ENCODE assay signal across 16 cellular contexts in the genomic region with DNA sequence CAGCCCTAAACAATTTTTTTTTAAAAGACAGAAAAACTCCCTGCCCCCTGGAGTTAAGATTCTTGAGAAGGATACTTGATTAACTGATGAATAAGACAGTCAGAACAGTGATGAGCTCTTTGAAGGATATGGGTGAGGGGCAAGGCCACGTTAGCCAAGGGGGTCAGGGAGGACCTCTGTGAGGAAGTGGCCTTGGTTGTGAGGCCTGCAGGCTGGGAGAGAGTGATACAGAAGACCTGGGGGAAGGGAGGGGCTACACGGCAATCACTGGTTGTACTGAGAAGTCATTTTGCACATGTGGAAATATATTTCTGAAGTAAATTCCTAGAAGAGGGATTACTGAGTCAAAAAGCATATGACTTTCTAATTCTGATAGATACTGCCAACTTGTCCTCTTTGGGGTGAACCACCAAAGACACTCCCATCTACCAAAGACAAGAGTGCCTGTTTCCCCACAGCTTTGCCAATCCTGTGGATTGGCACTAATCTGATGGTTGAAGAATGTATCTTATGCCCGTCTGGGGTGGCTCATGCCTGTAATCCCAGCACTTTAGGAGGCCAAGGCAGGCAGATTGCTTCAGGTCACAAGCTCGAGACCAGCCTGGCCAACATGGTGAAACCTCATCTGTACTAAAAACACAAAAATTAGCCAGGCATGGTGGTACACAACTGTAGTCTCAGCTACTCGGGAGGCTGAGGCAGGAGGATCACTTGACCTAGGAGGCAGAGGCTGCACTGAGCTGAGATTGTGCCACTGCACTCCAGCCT.
"Had no signal": no experiment of that assay in that cellular context is flagged by ENCODE, and none has a peak within 500 bp of the region (broad histone marks: within the 10 kb centered on the region; RNA-seq: fewer than 3 reads in every experiment).

No MANE protein-coding gene starts in this region.

- H3K36me3 ChIP-seq: tibial artery had no signal

- H3K4me1 ChIP-seq: tibial artery had no signal

- FAIRE-seq: endometrium had no signal

- H3K9me3 ChIP-seq: mucosa of descending colon, tibial artery had no signal

- H3K27ac ChIP-seq: tibial artery had no signal

- H3K4me3 ChIP-seq: mucosa of descending colon, tibial artery had no signal

- DNase-seq: activated B cell treated with CpG ODN at 0.5 μM for 24 hours; activated CD4-positive, alpha-beta T cell treated with anti-CD3 and anti-CD28 coated beads, Interleukin-2, amount 50 U/mL, for 1 hour; activated gamma-delta T cell treated with Interleukin-2 at 50 U/mL for 16 hours; activated naive CD8-positive, alpha-beta T cell treated with anti-CD3 and anti-CD28 coated beads, Interleukin-2, amount 10 ng/mL, durations not matched to agents 7 days and 5 days; activated T-cell treated with anti-CD3 and anti-CD28 coated beads, Interleukin-2, amount 50 U/mL, for 4 hours; anterior cingulate cortex; cerebellar nuclear complex; hypothalamus; left cardiac atrium; mucosa of descending colon; naive thymus-derived CD8-positive, alpha-beta T cell; right cardiac atrium; stimulated activated naive CD8-positive, alpha-beta T cell treated with anti-CD3 and anti-CD28 coated beads, Interleukin-15, amount 100 ng/mL, for 72 hours; T-helper 1 cell had no signal
